In the genomic region with DNA sequence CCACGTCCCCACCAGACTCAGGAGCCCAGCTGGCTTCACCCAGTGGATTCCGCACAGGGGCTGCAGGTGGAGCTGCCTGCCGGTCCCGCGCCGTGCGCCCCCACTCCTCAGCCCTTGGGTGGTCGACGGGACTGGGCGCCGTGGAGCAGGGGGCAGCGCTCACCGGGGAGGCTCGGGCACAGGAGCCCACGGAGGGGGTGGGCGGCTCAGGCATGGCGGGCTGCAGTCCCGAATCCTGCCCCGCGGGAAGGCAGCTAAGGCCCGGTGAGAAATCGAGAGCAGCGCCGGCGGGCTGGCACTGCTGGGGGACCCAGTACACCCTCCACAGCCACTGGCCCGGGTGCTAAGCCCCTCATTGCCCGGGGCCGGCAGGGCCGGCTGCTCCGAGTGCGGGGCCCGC, we compare ENCODE assay signal across 6 cellular contexts.
DNase-seq lines count a peak whose midpoint lies in the region; ATAC-seq, FAIRE-seq and TF ChIP-seq lines count a peak whose summit lies in the region.
"Not testable (repeated sequence)": the region's sequence is repeated elsewhere in the genome, so short reads cannot be mapped to it uniquely, and the experiment has no call there.

No MANE protein-coding gene starts in this region.

- peaks cover 24% of the 10 kb centered on the region for H3K4me1 Mint-ChIP-seq in chondrocyte (ENCODE audit: low read depth)

- not testable (repeated sequence) for H3K27me3 ChIP-seq in right cardiac atrium (ENCODE audit: control insufficient read depth, insufficient read depth); testis; upper lobe of right lung

- H3K9me3 ChIP-seq in right cardiac atrium (ENCODE audit: control insufficient read depth, low read length); kidney (ENCODE audit: control insufficient read depth in 1 of 2, low read length in 2 of 2); testis; upper lobe of right lung: not testable (repeated sequence)

- 95% methylated on average over 32 of the region's 32 CpGs for WGBS in right cardiac atrium
- 74% methylated on average over 19 of the region's 32 CpGs; no CpG with 5 or more reads in 1 of the 2 donors for WGBS in testis, 2 donors

- not testable (repeated sequence) for H3K36me3 Mint-ChIP-seq in chondrocyte (ENCODE audit: low read depth)

- intact Hi-C loops in Right ventricle myocardium superior (cut with DNase I); right cardiac atrium (cut with DNase I); kidney (cut with DNase I); testis (cut with DNase I; ENCODE audit: low total_unique reads); upper lobe of right lung (cut with DNase I): not testable (repeated sequence)

- H3K9me3 Mint-ChIP-seq in chondrocyte (ENCODE audit: low read depth), result not testable (repeated sequence)

- not testable (repeated sequence) for H3K4me3 Mint-ChIP-seq in chondrocyte (ENCODE audit: unreplicated experiment)

- not testable (repeated sequence) for H3K27ac Mint-ChIP-seq in chondrocyte (ENCODE audit: unreplicated experiment)

- H3K4me3 ChIP-seq in right cardiac atrium (ENCODE audit: low read length); kidney (ENCODE audit: low read length in 2 of 2); upper lobe of right lung: not testable (repeated sequence)
- H3K4me3 ChIP-seq in testis, result peak overlapping the region; percentile 26 to 45

- not testable (repeated sequence) for H3K36me3 ChIP-seq in kidney (ENCODE audit: control insufficient read depth in 1 of 2, insufficient read depth in 2 of 2, low read length in 2 of 2); testis (ENCODE audit: low read depth, missing control alignments); upper lobe of right lung

- not testable (repeated sequence) for H3K27ac ChIP-seq in right cardiac atrium (ENCODE audit: low read length); kidney (ENCODE audit: low read depth in 2 of 2, low read length in 2 of 2); testis; upper lobe of right lung

- ATAC-seq in Right ventricle myocardium superior (ENCODE audit: poor library complexity); right cardiac atrium; upper lobe of right lung: not testable (repeated sequence)

- H3K27me3 Mint-ChIP-seq in chondrocyte (ENCODE audit: low read depth), result not testable (repeated sequence)

- H3K9ac ChIP-seq in kidney (ENCODE audit: low read length in 2 of 2), result not testable (repeated sequence)

- DNase-seq in chondrocyte (ENCODE audit: low spot score), result peak; percentile 90
- peak; percentile 17 for DNase-seq in Right ventricle myocardium superior
- DNase-seq in right cardiac atrium, result peak in 2 of 3 donors; percentile 31 to 34
- peak; percentile 53 for DNase-seq in kidney
- peak; percentile 14 for DNase-seq in testis
- peak; percentile 47 for DNase-seq in upper lobe of right lung

- not testable (repeated sequence) for FAIRE-seq in kidney (lab: Jason Lieb, UNC)

- TF ChIP-seq CTCF in chondrocyte (IDR thresholded peaks at IDR 0.05); kidney (IDR thresholded peaks at IDR 0.05; ENCODE audit: borderline replicate concordance, extremely low read depth, insufficient read depth); testis (IDR thresholded peaks at IDR 0.05); upper lobe of right lung (IDR thresholded peaks at IDR 0.05): not testable (repeated sequence)

- not testable (repeated sequence) for H3K4me1 ChIP-seq in right cardiac atrium (ENCODE audit: control insufficient read depth, insufficient read depth, low read length); kidney (ENCODE audit: control insufficient read depth in 1 of 2, insufficient read depth in 1 of 2, low read depth in 1 of 2, low read length in 2 of 2); testis; upper lobe of right lung

- TF ChIP-seq POLR2A in testis (IDR thresholded peaks at IDR 0.05), result not testable (repeated sequence)

Comparison
In these comparisons a context has a peak if more than half of its experiments do, and no peak if none do; other contexts are left out.
1. DNase-seq: peak in every context shown above with its lines; median percentile 90 in chondrocyte; 53 in kidney; 47 in upper lobe of right lung; 32 in right cardiac atrium; 17 in Right ventricle myocardium superior; 14 in testis.